In genomic region chr2:223641062-223641461, GRCh38 we compare ENCODE assay signal across 2 cellular contexts.
TF ChIP-seq lines count a peak whose summit lies in the region.

No MANE protein-coding gene starts in this region.

TF ChIP-seq in IMR-90, 13 proteins besides CTCF, POLR2A, EP300 and RAD21:
- TF ChIP-seq MAZ (IDR thresholded peaks at IDR 0.05; ENCODE audit: borderline replicate concordance, low read depth, low read length) (no peak), ELK1 (IDR thresholded peaks at IDR 0.05; ENCODE audit: borderline replicate concordance, low read depth, low read length) (no peak), USF2 (IDR thresholded peaks at IDR 0.05; ENCODE audit: low read depth, low read length) (peak; percentile 37; the same call in 1 of the 2 replicates), NFE2L2 (IDR thresholded peaks at IDR 0.05; ENCODE audit: low read depth, low read length) (no peak)

TF ChIP-seq in WTC11, 78 proteins besides CTCF, POLR2A, EP300 and RAD21 (continued from another document):
- TF ChIP-seq ZNF423 (CRISPR knock-in tag; IDR thresholded peaks at IDR 0.05) (no peak), PRRX2 (CRISPR knock-in tag; IDR thresholded peaks at IDR 0.05) (no peak), ATF1 (CRISPR knock-in tag; IDR thresholded peaks at IDR 0.05) (no peak), USF1 (CRISPR knock-in tag; IDR thresholded peaks at IDR 0.05) (peak; percentile 55; the same call in 1 of the 2 replicates), TP53 (CRISPR knock-in tag; IDR thresholded peaks at IDR 0.05) (no peak), ZNF263 (CRISPR knock-in tag; IDR thresholded peaks at IDR 0.05; ENCODE audit: low read depth) (no peak), USF2 (CRISPR knock-in tag; IDR thresholded peaks at IDR 0.05) (peak; percentile 78)
